Comparison of ENCODE assay signal across 11 cellular contexts in the genomic region with DNA sequence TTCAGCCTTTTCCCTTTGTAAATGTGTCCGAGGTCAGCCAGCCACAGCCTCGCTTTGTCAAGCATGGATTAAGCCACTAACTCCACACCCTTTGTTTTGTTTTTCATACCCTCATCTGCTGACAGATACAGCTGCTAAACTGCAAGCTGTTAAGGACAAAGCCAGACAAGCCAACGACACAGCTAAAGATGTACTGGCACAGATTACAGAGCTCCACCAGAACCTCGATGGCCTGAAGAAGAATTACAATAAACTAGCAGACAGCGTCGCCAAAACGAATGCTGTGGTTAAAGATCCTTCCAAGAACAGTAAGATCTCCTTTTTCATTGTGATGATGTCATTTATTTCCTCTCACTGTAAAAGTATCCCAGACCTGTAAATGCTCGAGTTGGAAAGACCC.
DNase-seq lines count a peak whose midpoint lies in the region; ATAC-seq, FAIRE-seq and TF ChIP-seq lines count a peak whose summit lies in the region.
"Had no signal": no experiment of that assay in that cellular context is flagged by ENCODE, and none has a peak within 500 bp of the region (broad histone marks: within the 10 kb centered on the region; RNA-seq: fewer than 3 reads in every experiment).

No MANE protein-coding gene starts in this region.

- intact Hi-C loops in left ventricle myocardium inferior (cut with micrococcal nuclease), result no loop called here

- no peaks in the 10 kb centered on the region for H3K27me3 ChIP-seq in left ventricle myocardium inferior (ENCODE audit: low read depth)
- H3K27me3 ChIP-seq: BE2C had no signal

- peak; percentile 26 for TF ChIP-seq CTCF in left ventricle myocardium inferior (IDR thresholded peaks at IDR 0.05; ENCODE audit: borderline replicate concordance)

- no peak overlapping the region for H3K4me3 ChIP-seq in left ventricle myocardium inferior
- H3K4me3 ChIP-seq: thoracic aorta had no signal

- peak; percentile 57 for DNase-seq in A172 (ENCODE audit: low spot score)
- DNase-seq in HTR-8/SVneo (ENCODE audit: insufficient read length, low spot score), result no peak
- peak; percentile 17 for DNase-seq in amniotic epithelial cell (ENCODE audit: low read depth)
- no peak for DNase-seq in left ventricle myocardium inferior
- DNase-seq in COLO829 (ENCODE audit: low spot score), result no peak
- DNase-seq in MV-4-11 (lab: John Stamatoyannopoulos, UW), result no peak
- DNase-seq: activated naive CD4-positive, alpha-beta T cell treated with Interleukin-2 at 50 U/mL for 16 hours; BE2C had no signal

- H3K9me3 ChIP-seq in left ventricle myocardium inferior (replicated peaks), result no peaks in the 10 kb centered on the region
- H3K9me3 ChIP-seq: BE2C, thoracic aorta had no signal

- H3K4me1 ChIP-seq in left ventricle myocardium inferior, result peaks cover 44% of the 10 kb centered on the region
- H3K4me1 ChIP-seq: BE2C had no signal

- FAIRE-seq in HTR-8/SVneo (lab: Jason Lieb, UNC), result peak; percentile 40

- peaks cover 11% of the 10 kb centered on the region for H3K36me3 ChIP-seq in left ventricle myocardium inferior
- H3K36me3 ChIP-seq: BE2C, thoracic aorta had no signal

- ATAC-seq in HG03135 (IDR thresholded peaks at IDR 0.05; ENCODE audit: unreplicated experiment), result no peak
- ATAC-seq in GM21786 (IDR thresholded peaks at IDR 0.05; ENCODE audit: unreplicated experiment), result no peak

- H3K27ac ChIP-seq in left ventricle myocardium inferior (replicated peaks), result peak overlapping the region; percentile 63
- H3K27ac ChIP-seq: thoracic aorta had no signal

Comparison
In these comparisons a context has a peak if more than half of its experiments do, and no peak if none do; other contexts are left out.
1. DNase-seq: peak in A172 (single experiment) and amniotic epithelial cell (single experiment); none in HTR-8/SVneo (single experiment), left ventricle myocardium inferior (single experiment), COLO829 (single experiment) and MV-4-11 (single experiment).